In genomic region chr17:45896803-45897693, GRCh38 we compare ENCODE assay signal across 13 cellular contexts. TPM values are rescaled to one million over a fixed set of nuclear protein-coding genes. Genes with fewer than 3 reads are reported as not detected.
DNase-seq lines count a peak whose midpoint lies in the region; ATAC-seq and TF ChIP-seq lines count a peak whose summit lies in the region.
"Had no signal": no experiment of that assay in that cellular context is flagged by ENCODE, and none has a peak within 500 bp of the region (broad histone marks: within the 10 kb centered on the region; RNA-seq: fewer than 3 reads in every experiment).

No MANE protein-coding gene starts in this region.

- H3K4me3 Mint-ChIP-seq in nephron, result peak overlapping the region; percentile 58 to 70 (median 65)

- no peak for TF ChIP-seq POLR2A in erythroblast (IDR thresholded peaks at IDR 0.05; ENCODE audit: low read length)

- H3K9me3 Mint-ChIP-seq in nephron, result no peaks in the 10 kb centered on the region

- peaks cover 5% of the 10 kb centered on the region for H3K4me1 ChIP-seq in HUES64 (ENCODE audit: insufficient read depth, low read length)

- WGBS in HUES64, result 2% methylated on average over 67 of the region's 67 CpGs

- no peak for TF ChIP-seq CTCF in nephron (IDR thresholded peaks at IDR 0.05; ENCODE audit: unreplicated experiment in 3 of 3)

- H3K9me3 ChIP-seq in HUES64 (ENCODE audit: insufficient read depth, low read depth, low read length), result no peaks in the 10 kb centered on the region
- H3K9me3 ChIP-seq: stomach had no signal

- DNase-seq in D341Med (ENCODE audit: low spot score) (peak; percentile 68), ecto neural progenitor cell (ENCODE audit: low spot score) (peak; percentile 67), CD1c-positive myeloid dendritic cell (ENCODE audit: extremely low spot score) (no peak), erythroblast (lab: John Stamatoyannopoulos, UW) (no peak)
- DNase-seq: activated CD4-positive, CD25-positive, alpha-beta regulatory T cell treated with anti-CD3 and anti-CD28 coated beads, Interleukin-2, amount 50 U/mL, for 72 hours; amniotic stem cell; GF-D8; NCI-H1048; stomach had no signal

- H3K36me3 ChIP-seq in HUES64 (ENCODE audit: insufficient read depth, low read length), result no peaks in the 10 kb centered on the region
- H3K36me3 ChIP-seq: stomach had no signal

- H3K36me3 Mint-ChIP-seq in nephron (ENCODE audit: low read depth), result no peaks in the 10 kb centered on the region

- no peak overlapping the region for H3K27ac ChIP-seq in HUES64 (ENCODE audit: low read depth, low read length)
- H3K27ac ChIP-seq: stomach had no signal

- peaks cover 93% of the 10 kb centered on the region for H3K27me3 ChIP-seq in HUES64 (ENCODE audit: insufficient read depth, low read length)

- peaks cover 89% of the 10 kb centered on the region for H3K27me3 Mint-ChIP-seq in nephron (ENCODE audit: low read depth)

- H3K9ac ChIP-seq in HUES64 (ENCODE audit: low read depth, low read length), result peak overlapping the region; percentile 37; the same call in 1 of the 2 replicates

- peak overlapping the region; percentile 49 for H3K4me3 ChIP-seq in HUES64 (ENCODE audit: low read length)
- H3K4me3 ChIP-seq: lung had no signal

- H3K27ac Mint-ChIP-seq in nephron, result no peak overlapping the region

- peaks cover 19% of the 10 kb centered on the region for H3K4me1 Mint-ChIP-seq in nephron

- no peak for ATAC-seq in HG02623 (IDR thresholded peaks at IDR 0.05; ENCODE audit: unreplicated experiment)

RNA-seq across cellular contexts. Expression of gene MAPT, which starts 2.7 kb away (rescaled TPM):
- polyA plus RNA-seq in HUES64 (2013, experiment 1 of 2), result 0.55 TPM
- 2.3 TPM for polyA plus RNA-seq in HUES64 (2013, experiment 2 of 2)

RNA-seq across cellular contexts. Expression of gene SPPL2C, which starts 52.4 kb away (rescaled TPM):
- not detected for polyA plus RNA-seq in HUES64 (2013, experiment 1 of 2)
- not detected for polyA plus RNA-seq in HUES64 (2013, experiment 2 of 2)
- polyA plus RNA-seq: lung, stomach had no signal

Comparison
In these comparisons a context has a peak if more than half of its experiments do, and no peak if none do; other contexts are left out.
1. DNase-seq: peak in D341Med (single experiment) and ecto neural progenitor cell (single experiment); none in CD1c-positive myeloid dendritic cell (single experiment) and erythroblast (0 of 2).